22 cellular contexts compared by ENCODE assay signal in the genomic region with DNA sequence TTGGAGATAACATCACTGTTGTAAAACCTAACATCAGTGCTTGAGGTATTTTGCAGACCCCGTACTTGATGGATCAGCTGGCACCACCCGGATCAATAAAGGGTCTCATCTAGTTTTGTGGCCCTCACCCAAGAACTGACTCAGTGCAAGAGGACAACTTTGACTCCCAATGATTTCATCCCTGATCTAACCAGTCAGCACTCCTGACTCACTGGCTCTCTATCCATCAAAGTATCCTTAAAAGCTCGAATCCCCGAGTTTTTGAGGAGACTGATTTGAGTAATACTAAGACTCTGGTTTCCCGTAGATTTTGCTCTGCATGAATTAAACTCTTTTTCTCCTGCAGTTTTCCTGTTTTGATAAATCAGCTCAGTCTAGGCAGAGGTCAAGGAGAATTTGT.
DNase-seq lines count a peak whose midpoint lies in the region; ATAC-seq and TF ChIP-seq lines count a peak whose summit lies in the region.
"Had no signal": no experiment of that assay in that cellular context is flagged by ENCODE, and none has a peak within 500 bp of the region (broad histone marks: within the 10 kb centered on the region; RNA-seq: fewer than 3 reads in every experiment).

No MANE protein-coding gene starts in this region.

- H3K36me3 ChIP-seq in lower lobe of right lung (no peaks in the 10 kb centered on the region), thyroid gland (no peaks in the 10 kb centered on the region)
- H3K36me3 ChIP-seq: BE2C; BLaER1 treated with 17β-estradiol and CSF1 and Interleukin-3, amounts not matched to agents 10 nM and 100 nM had no signal

- DNase-seq in M059J (ENCODE audit: low read depth): peak; percentile 1
- DNase-seq in amniotic epithelial cell (ENCODE audit: low read depth): peak; percentile 9
- DNase-seq in islet precursor cell: peak; percentile 55
- no peak for DNase-seq in lower lobe of right lung
- no peak for DNase-seq in thyroid gland
- DNase-seq in dedifferentiated amniotic fluid mesenchymal stem cell (ENCODE audit: extremely low spot score): no peak
- DNase-seq: 8988T; ACHN; AML-193; CD4-positive, alpha-beta T cell; CD8-positive, alpha-beta memory T cell; DMS 273 treated with DMSO at 0.1 percent for 48 hours; DMS79; EL; GF-D8; GM23248; H7; HCEC 1CT had no signal

- H3K27me3 ChIP-seq in lower lobe of right lung (ENCODE audit: low read depth): no peaks in the 10 kb centered on the region
- H3K27me3 ChIP-seq in thyroid gland: no peaks in the 10 kb centered on the region
- H3K27me3 ChIP-seq: BE2C; BLaER1 treated with 17β-estradiol and CSF1 and Interleukin-3, amounts not matched to agents 10 nM and 100 nM had no signal

- ATAC-seq in lower lobe of right lung (no peak), HG03175 (IDR thresholded peaks at IDR 0.05; ENCODE audit: unreplicated experiment) (no peak)
- ATAC-seq: A549 had no signal

- H3K4me1 ChIP-seq in lower lobe of right lung (no peaks in the 10 kb centered on the region), thyroid gland (no peaks in the 10 kb centered on the region)
- H3K4me1 ChIP-seq: A549; BE2C; BLaER1 treated with 17β-estradiol and CSF1 and Interleukin-3, amounts not matched to agents 10 nM and 100 nM had no signal

- H3K27ac ChIP-seq in lower lobe of right lung (no peak overlapping the region), thyroid gland (no peak overlapping the region)
- H3K27ac ChIP-seq: A549; BLaER1 treated with 17β-estradiol and CSF1 and Interleukin-3, amounts not matched to agents 10 nM and 100 nM; GM23248 had no signal

- H3K4me3 ChIP-seq in lower lobe of right lung: no peak overlapping the region
- no peak overlapping the region for H3K4me3 ChIP-seq in thyroid gland (replicated peaks in 1 of 3)
- H3K4me3 ChIP-seq: A549; BLaER1 treated with 17β-estradiol and CSF1 and Interleukin-3, amounts not matched to agents 10 nM and 100 nM; GM23248 had no signal

- TF ChIP-seq CTCF in lower lobe of right lung (IDR thresholded peaks at IDR 0.05) (no peak), thyroid gland (IDR thresholded peaks at IDR 0.05) (no peak)

- H3K9me3 ChIP-seq in lower lobe of right lung (no peaks in the 10 kb centered on the region), thyroid gland (no peaks in the 10 kb centered on the region)
- H3K9me3 ChIP-seq: A549; BE2C; BLaER1 treated with 17β-estradiol and CSF1 and Interleukin-3, amounts not matched to agents 10 nM and 100 nM had no signal

- TF ChIP-seq POLR2A in thyroid gland (IDR thresholded peaks at IDR 0.05): no peak

- intact Hi-C loops in lower lobe of right lung (cut with DNase I): no loop called here
- intact Hi-C loops in thyroid gland (cut with DNase I): no loop called here

- 75 to 82% methylated on average over 5 of the region's 5 CpGs for WGBS in thyroid gland, 2 donors

Comparison
In these comparisons a context has a peak if more than half of its experiments do, and no peak if none do; other contexts are left out.
1. DNase-seq: peak in M059J (single experiment), amniotic epithelial cell (single experiment) and islet precursor cell (single experiment); none in lower lobe of right lung (single experiment), thyroid gland (0 of 2) and dedifferentiated amniotic fluid mesenchymal stem cell (single experiment).